Comparison of ENCODE assay signal across 9 cellular contexts in the genomic region with DNA sequence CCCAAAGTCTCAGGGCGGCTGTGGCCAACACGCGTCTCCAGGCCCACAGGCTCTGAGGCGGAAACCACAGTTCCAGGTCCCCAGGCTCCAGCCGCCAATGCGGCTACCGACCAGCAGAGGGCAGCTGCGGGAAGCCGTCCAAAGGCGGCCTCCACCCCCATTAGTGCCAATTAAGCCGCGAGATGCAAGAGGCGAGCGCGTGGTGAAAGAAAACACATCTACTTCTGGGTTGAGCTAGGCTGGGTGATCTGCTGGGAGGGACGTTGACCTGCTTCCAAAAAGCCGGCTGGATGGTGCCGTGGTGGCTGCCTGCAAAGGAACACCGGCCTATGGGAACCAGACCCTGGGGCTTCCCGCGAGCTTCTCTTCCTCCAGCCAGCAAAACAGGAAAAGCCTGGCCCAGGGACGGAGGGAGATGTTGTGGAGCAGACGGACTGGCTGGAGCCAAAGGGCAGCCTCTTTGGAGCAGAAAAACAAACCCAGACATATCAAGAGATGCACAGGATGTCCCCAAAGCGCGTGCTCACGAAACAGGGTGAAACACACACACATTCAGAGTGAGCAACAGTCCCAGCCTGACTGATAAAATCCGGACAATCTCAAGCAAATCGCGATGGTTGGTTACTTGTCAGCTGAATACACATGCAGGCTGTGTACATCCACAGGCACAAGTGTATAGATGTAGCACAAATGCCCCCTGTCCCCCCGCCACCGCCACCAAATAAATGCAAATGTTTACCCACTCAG.
DNase-seq lines count a peak whose midpoint lies in the region; ATAC-seq and TF ChIP-seq lines count a peak whose summit lies in the region.
"Had no signal": no experiment of that assay in that cellular context is flagged by ENCODE, and none has a peak within 500 bp of the region (broad histone marks: within the 10 kb centered on the region; RNA-seq: fewer than 3 reads in every experiment).

No MANE protein-coding gene starts in this region.

- H3K4me3 Mint-ChIP-seq in progenitor cell of endocrine pancreas (ENCODE audit: low read depth): peak overlapping the region; percentile 66

- no peaks in the 10 kb centered on the region for H3K9me3 ChIP-seq in Panc1 (ENCODE audit: control insufficient read depth, insufficient read depth, low read depth, low read length)
- H3K9me3 ChIP-seq in adrenal gland (replicated peaks in 1 of 3): no peaks in the 10 kb centered on the region

- whole genome bisulfite sequencing in adrenal gland, 4 donors: 15 to 23% (median 18%) methylated on average over 11 to 31 of the region's 31 CpGs

- ATAC-seq in GM21825 (IDR thresholded peaks at IDR 0.05; ENCODE audit: unreplicated experiment) (peak; percentile 98), Panc1 (peak; percentile 89), left ventricle myocardium superior (peak; percentile 93), HG03108 (IDR thresholded peaks at IDR 0.05; ENCODE audit: unreplicated experiment) (no peak)

- H3K27ac Mint-ChIP-seq in progenitor cell of endocrine pancreas: no peak overlapping the region

- no TSS peak for BruUV-seq in Panc1 (replicated peaks; lab: Mats Ljungman, UMichigan)

- H3K27me3 ChIP-seq in Panc1 (ENCODE audit: control insufficient read depth, insufficient read depth, low read length): no peaks in the 10 kb centered on the region
- no peaks in the 10 kb centered on the region for H3K27me3 ChIP-seq in adrenal gland

- H3K4me3 ChIP-seq in Panc1 (ENCODE audit: low read depth in 2 of 2, low read length in 2 of 2) (peak overlapping the region in 1 of 2 experiments; percentile 23; a peak in 2 of 4 replicates), adrenal gland (peak overlapping the region in 1 of 4 donors; percentile 25)

- CTCF ChIA-PET in Panc1 (lab: Charles Lee): no interaction called here

- in situ Hi-C loops in KBM-7 (cut with MboI; ENCODE audit: low pct_unique_long_range_greater_than_20kb, low sequenced_read_pairs) (no loop called here), Panc1 (cut with HindIII; ENCODE audit: low pct_unique_long_range_greater_than_20kb, low sequenced_read_pairs) (no loop called here)

- H3K36me3 Mint-ChIP-seq in progenitor cell of endocrine pancreas (ENCODE audit: insufficient read depth): no peaks in the 10 kb centered on the region

- TF ChIP-seq POLR2A in adrenal gland (IDR thresholded peaks at IDR 0.05): no peak

- H3K4me1 ChIP-seq in Panc1 (ENCODE audit: control insufficient read depth, insufficient read depth, low read length) (no peaks in the 10 kb centered on the region), adrenal gland (replicated peaks in 1 of 2) (peaks cover 0 to 5% of the 10 kb centered on the region in 2 donors)

- intact Hi-C loops in Panc1 (cut with micrococcal nuclease; ENCODE audit: unreplicated experiment): loop anchor here (5.0 kb wide), 2 partner anchors 411 to 791 kb away; no protein-coding TSS in a partner anchor
- intact Hi-C loops in adrenal gland (cut with DNase I): loop anchor here (10.0 kb wide), 2 partner anchors 418 to 798 kb away; no protein-coding TSS in a partner anchor
- intact Hi-C loops in left ventricle myocardium superior (cut with micrococcal nuclease): no loop called here

- no peak overlapping the region for H3K27ac ChIP-seq in Panc1 (ENCODE audit: low read length)
- H3K27ac ChIP-seq in adrenal gland: no peak overlapping the region
- H3K27ac ChIP-seq: epithelial cell of prostate had no signal

- no peaks in the 10 kb centered on the region for H3K36me3 ChIP-seq in Panc1 (ENCODE audit: control insufficient read depth, insufficient read depth, low read length)
- no peaks in the 10 kb centered on the region for H3K36me3 ChIP-seq in adrenal gland (replicated peaks in 1 of 2)

- peaks cover 23% of the 10 kb centered on the region for H3K27me3 Mint-ChIP-seq in progenitor cell of endocrine pancreas

- TF ChIP-seq CTCF in Panc1 (IDR thresholded peaks at IDR 0.05) (peak; percentile 87), adrenal gland (IDR thresholded peaks at IDR 0.05) (peak; percentile 76 to 93 (median 85)), progenitor cell of endocrine pancreas (IDR thresholded peaks at IDR 0.05; ENCODE audit: unreplicated experiment) (peak; percentile 99)

- no peaks in the 10 kb centered on the region for H3K4me1 Mint-ChIP-seq in progenitor cell of endocrine pancreas (ENCODE audit: low read depth)

- POLR2A ChIA-PET in Panc1 (lab: Charles Lee): interaction anchor here (0.6 kb wide), 1 partner anchor 212 kb away, joined by 4 read pairs; no protein-coding TSS in a partner anchor

- H3K9me3 Mint-ChIP-seq in progenitor cell of endocrine pancreas (ENCODE audit: low read depth): no peaks in the 10 kb centered on the region

- DNase-seq in GM03348 (ENCODE audit: low spot score) (peak; percentile 93), KBM-7 (peak; percentile 72), Panc1 (ENCODE audit: low read depth, low spot score) (peak; percentile 15), adrenal gland (peak; percentile 57 to 89 (median 77)), left ventricle myocardium superior (peak; percentile 82), progenitor cell of endocrine pancreas (ENCODE audit: low spot score, unreplicated experiment) (peak; percentile 79)

Comparison
In these comparisons a context has a peak if more than half of its experiments do, and no peak if none do; other contexts are left out.
1. DNase-seq: peak in every context shown above with its lines; median percentile 93 in GM03348; 82 in left ventricle myocardium superior; 79 in progenitor cell of endocrine pancreas; 77 in adrenal gland; 72 in KBM-7; 15 in Panc1.